Comparison of ENCODE assay signal across 8 cellular contexts in genomic region chr1:173476197-173476663, GRCh38. TPM values are rescaled to one million over a fixed set of nuclear protein-coding genes. Genes with fewer than 3 reads are reported as not detected.
DNase-seq lines count a peak whose midpoint lies in the region; ATAC-seq and TF ChIP-seq lines count a peak whose summit lies in the region.

No MANE protein-coding gene starts in this region.

- no peak for DNase-seq in left ventricle myocardium inferior
- DNase-seq in left cardiac atrium, result no peak
- DNase-seq in brain microvascular endothelial cell, result no peak
- DNase-seq in mesenchymal stem cell, result no peak
- DNase-seq in vagina (ENCODE audit: extremely low spot score in 2 of 2), result no peak
- DNase-seq in stimulated activated CD4-positive, alpha-beta T cell treated with anti-CD3 and anti-CD28 coated beads, Interleukin-2, amount 100 ng/mL, for 24 hours, result no peak

- H3K27ac ChIP-seq in left ventricle myocardium inferior (replicated peaks) (peak overlapping the region; percentile 97), brain microvascular endothelial cell (peak overlapping the region; percentile 69), mesenchymal stem cell (ENCODE audit: low read length, poor library complexity, severe bottlenecking) (peak overlapping the region; percentile 64), vagina (peak overlapping the region; percentile 90)

- no peak overlapping the region for H3K4ac ChIP-seq in mesenchymal stem cell (ENCODE audit: low read depth in 1 of 2, low read length in 2 of 2)

- peak overlapping the region; percentile 12 for H4K91ac ChIP-seq in mesenchymal stem cell (ENCODE audit: low read length)

- H3K18ac ChIP-seq in mesenchymal stem cell (ENCODE audit: low read depth in 1 of 2, low read length in 2 of 2), result peak overlapping the region in 1 of 2 experiments; percentile 97

- no peak overlapping the region for H2BK5ac ChIP-seq in mesenchymal stem cell (ENCODE audit: low read depth, low read length, poor library complexity, severe bottlenecking)

- H3K14ac ChIP-seq in mesenchymal stem cell (ENCODE audit: low read length in 2 of 2), result no peak overlapping the region

- H2AK5ac ChIP-seq in mesenchymal stem cell (ENCODE audit: low read length, severe bottlenecking), result no peak overlapping the region

- H3K9me3 ChIP-seq in left ventricle myocardium inferior (replicated peaks) (peaks cover under 1% of the 10 kb centered on the region), mesenchymal stem cell (ENCODE audit: control insufficient read depth, low read length) (no peaks in the 10 kb centered on the region), vagina (no peaks in the 10 kb centered on the region)

- intact Hi-C loops in left ventricle myocardium inferior (cut with micrococcal nuclease) (loop anchor here (5.0 kb wide), 1 partner anchor 44 kb away; no protein-coding TSS in a partner anchor), left cardiac atrium (cut with DNase I) (loop anchor here in 1 of 2 donors (5.0 kb wide), 3 partner anchors 44 to 346 kb away; partner anchors contain the start of genes CENPL, DARS2 and KLHL20), vagina (cut with DNase I) (loop anchor here (5.0 kb wide), 1 partner anchor 391 kb away; the partner anchor contains the start of genes GAS5 and ZBTB37)

- H3K23ac ChIP-seq in mesenchymal stem cell (ENCODE audit: low read length in 2 of 2), result no peak overlapping the region

- H2BK12ac ChIP-seq in mesenchymal stem cell (ENCODE audit: low read length in 2 of 2), result no peak overlapping the region

- no peak for TF ChIP-seq CTCF in left ventricle myocardium inferior (IDR thresholded peaks at IDR 0.05; ENCODE audit: borderline replicate concordance)
- TF ChIP-seq CTCF in brain microvascular endothelial cell (IDR thresholded peaks at IDR 0.05; ENCODE audit: low read depth, low read length, missing control alignments), result no peak
- no peak for TF ChIP-seq CTCF in vagina (IDR thresholded peaks at IDR 0.05)

- H4K8ac ChIP-seq in mesenchymal stem cell (ENCODE audit: low read length), result no peak overlapping the region

- H3K9ac ChIP-seq in mesenchymal stem cell (ENCODE audit: low read length), result peak overlapping the region; percentile 88

- peaks cover 10% of the 10 kb centered on the region for H3K79me1 ChIP-seq in mesenchymal stem cell (replicated peaks; ENCODE audit: low read length, poor library complexity, severe bottlenecking)

- no peaks in the 10 kb centered on the region for H3K27me3 ChIP-seq in left ventricle myocardium inferior (ENCODE audit: low read depth)
- H3K27me3 ChIP-seq in brain microvascular endothelial cell (replicated peaks), result no peaks in the 10 kb centered on the region
- H3K27me3 ChIP-seq in mesenchymal stem cell (ENCODE audit: control insufficient read depth in 1 of 2, insufficient read depth in 1 of 2, low read length in 2 of 2), result no peaks in the 10 kb centered on the region
- no peaks in the 10 kb centered on the region for H3K27me3 ChIP-seq in vagina

- no peak for ATAC-seq in left cardiac atrium
- no peak for ATAC-seq in GM18907 (IDR thresholded peaks at IDR 0.05; ENCODE audit: unreplicated experiment)
- no peak for ATAC-seq in GM19351 (IDR thresholded peaks at IDR 0.05; ENCODE audit: unreplicated experiment)

- H2BK15ac ChIP-seq in mesenchymal stem cell (ENCODE audit: low read depth, poor library complexity, severe bottlenecking), result peak overlapping the region; percentile 26

- H2AFZ ChIP-seq in mesenchymal stem cell (ENCODE audit: low read depth, low read length), result no peak overlapping the region

- in situ Hi-C loops in brain microvascular endothelial cell (cut with HindIII; ENCODE audit: low pct_ligation_motif_present, low sequenced_read_pairs), result no loop called here

- H2BK120ac ChIP-seq in mesenchymal stem cell (ENCODE audit: low read depth, low read length), result no peak overlapping the region

- H3K4me3 ChIP-seq in left ventricle myocardium inferior (peak overlapping the region; percentile 89), brain microvascular endothelial cell (ENCODE audit: low read depth, low read length) (peak overlapping the region; percentile 78), mesenchymal stem cell (ENCODE audit: insufficient read depth in 1 of 2, low read depth in 1 of 2, low read length in 2 of 2) (peak overlapping the region; percentile 63 to 87), vagina (peak overlapping the region; percentile 88 to 94)

- peak overlapping the region; percentile 82 for H3K4me2 ChIP-seq in mesenchymal stem cell (ENCODE audit: low read length, poor library complexity, severe bottlenecking)

- 19% methylated on average over 3 of the region's 5 CpGs for WGBS in mesenchymal stem cell

- H3K4me1 ChIP-seq in left ventricle myocardium inferior, result peaks cover 77% of the 10 kb centered on the region
- peaks cover 3% of the 10 kb centered on the region for H3K4me1 ChIP-seq in mesenchymal stem cell (ENCODE audit: control insufficient read depth, insufficient read depth, low read depth, low read length)
- peaks cover 61% of the 10 kb centered on the region for H3K4me1 ChIP-seq in vagina

- no peak for TF ChIP-seq POLR2A in vagina (IDR thresholded peaks at IDR 0.05)

- H3K36me3 ChIP-seq in left ventricle myocardium inferior (peaks cover 22% of the 10 kb centered on the region), brain microvascular endothelial cell (replicated peaks) (peaks cover 7% of the 10 kb centered on the region), mesenchymal stem cell (ENCODE audit: control insufficient read depth in 1 of 2, insufficient read depth in 2 of 2, low read depth in 1 of 2, low read length in 2 of 2) (peaks cover 0 to 13% of the 10 kb centered on the region in 2 experiments), vagina (peaks cover 0 to 7% of the 10 kb centered on the region in 2 donors)

RNA-seq across cellular contexts. Expression of gene PRDX6, which starts 0.9 kb away (rescaled TPM):
- 363 TPM for total RNA-seq in left ventricle myocardium inferior
- 100 to 1,000 TPM; 551 to 783 TPM for total RNA-seq in left cardiac atrium
- 474 TPM for polyA plus RNA-seq in mesenchymal stem cell (2013, experiment 1 of 2)
- 494 TPM for polyA plus RNA-seq in mesenchymal stem cell (2013, experiment 2 of 2)
- total RNA-seq in vagina, result 245 TPM
